21 cellular contexts compared by ENCODE assay signal in genomic region chr4:159129822-159130550, GRCh38.
"Had no signal": no experiment of that assay in that cellular context is flagged by ENCODE, and none has a peak within 500 bp of the region (broad histone marks: within the 10 kb centered on the region; RNA-seq: fewer than 3 reads in every experiment).

No MANE protein-coding gene starts in this region.

- H3K4me2 ChIP-seq: neural progenitor cell had no signal

- H3K36me3 ChIP-seq: brain microvascular endothelial cell, neural progenitor cell, spleen had no signal

- H3K9me3 ChIP-seq: spleen had no signal

- H3K4me1 ChIP-seq: neural progenitor cell had no signal

- H2AFZ ChIP-seq: neural progenitor cell had no signal

- DNase-seq: activated CD4-positive, alpha-beta T cell treated with anti-CD3 and anti-CD28 coated beads, Interleukin-2, amount 50 U/mL, for 1 hour; activated CD8-positive, alpha-beta T cell treated with anti-CD3 and anti-CD28 coated beads, Interleukin-2, amount 10 ng/mL, durations not matched to agents 7 days and 5 days; activated gamma-delta T cell; aorta; brain microvascular endothelial cell; effector memory CD4-positive, alpha-beta T cell; foreskin melanocyte; left cardiac atrium; naive B cell; retina; spleen; stimulated activated CD4-positive, alpha-beta T cell treated with anti-CD3 and anti-CD28 coated beads, Interleukin-4, amount 100 ng/mL, for 1 hour; stimulated activated naive CD4-positive, alpha-beta T cell treated with Interleukin-2 at 50 U/mL for 16 hours had no signal

- ATAC-seq: activated CD4-positive, CD25-positive, alpha-beta regulatory T cell treated with anti-CD3 and anti-CD28 coated beads, Interleukin-2, amount 50 U/mL, for 24 hours; activated CD8-positive, alpha-beta T cell treated with anti-CD3 and anti-CD28 coated beads, Interleukin-2, amount 10 ng/mL, durations not matched to agents 7 days and 5 days; esophagus mucosa; left cardiac atrium had no signal

- H3K9me3 Mint-ChIP-seq: activated naive CD4-positive, alpha-beta T cell treated with anti-CD3 and anti-CD28 coated beads, Interleukin-2, amount 50 U/mL, for 24 hours; activated T-helper 1 cell treated with anti-CD3 and anti-CD28 coated beads, Interleukin-12 subunit alpha, Interleukin-12 subunit beta, Interleukin-2, Interleukin-4 antibody, amounts not matched to agents 30 ng/mL and 10 ng/mL and 1 ng/mL, durations not matched to agents 14 hours and 24 hours and 36 hours; central memory CD8-positive, alpha-beta T cell; memory B cell; naive B cell; T-helper 1 cell treated with Interleukin-12 subunit alpha and Interleukin-12 subunit beta and Interleukin-4 antibody, amounts not matched to agents 30 μg/mL and 1 μg/mL, for 36 hours had no signal

- H3K4me3 Mint-ChIP-seq: activated CD8-positive, alpha-beta T cell treated with anti-CD3 and anti-CD28 coated beads, Interleukin-2, amount 10 ng/mL, durations not matched to agents 7 days and 5 days; activated naive CD4-positive, alpha-beta T cell treated with anti-CD3 and anti-CD28 coated beads, Interleukin-2, amount 50 U/mL, for 24 hours; activated T-helper 1 cell treated with anti-CD3 and anti-CD28 coated beads, Interleukin-12 subunit alpha, Interleukin-12 subunit beta, Interleukin-2, Interleukin-4 antibody, amounts not matched to agents 30 ng/mL and 10 ng/mL and 1 ng/mL, durations not matched to agents 14 hours and 24 hours and 36 hours; central memory CD8-positive, alpha-beta T cell; memory B cell; naive B cell; neural progenitor cell; T-helper 1 cell treated with Interleukin-12 subunit alpha and Interleukin-12 subunit beta and Interleukin-4 antibody, amounts not matched to agents 30 μg/mL and 1 μg/mL, for 36 hours had no signal

- H3K27me3 ChIP-seq: brain microvascular endothelial cell, neural progenitor cell, spleen had no signal

- H3K27ac ChIP-seq: brain microvascular endothelial cell, neural progenitor cell, spleen had no signal

- H3K4me3 ChIP-seq: neural progenitor cell, spleen had no signal

- H3K27me3 Mint-ChIP-seq: activated naive CD4-positive, alpha-beta T cell treated with anti-CD3 and anti-CD28 coated beads, Interleukin-2, amount 50 U/mL, for 24 hours; central memory CD8-positive, alpha-beta T cell; memory B cell; naive B cell had no signal

- H3K27ac Mint-ChIP-seq: activated CD8-positive, alpha-beta T cell treated with anti-CD3 and anti-CD28 coated beads, Interleukin-2, amount 10 ng/mL, durations not matched to agents 7 days and 5 days; activated naive CD4-positive, alpha-beta T cell treated with anti-CD3 and anti-CD28 coated beads, Interleukin-2, amount 50 U/mL, for 24 hours; activated T-helper 1 cell treated with anti-CD3 and anti-CD28 coated beads, Interleukin-12 subunit alpha, Interleukin-12 subunit beta, Interleukin-2, Interleukin-4 antibody, amounts not matched to agents 30 ng/mL and 10 ng/mL and 1 ng/mL, durations not matched to agents 14 hours and 24 hours and 36 hours; memory B cell; neural progenitor cell; T-helper 1 cell treated with Interleukin-12 subunit alpha and Interleukin-12 subunit beta and Interleukin-4 antibody, amounts not matched to agents 30 μg/mL and 1 μg/mL, for 36 hours had no signal

- H3K36me3 Mint-ChIP-seq: naive B cell had no signal

- H3K9ac ChIP-seq: neural progenitor cell had no signal
